In the genomic region with DNA sequence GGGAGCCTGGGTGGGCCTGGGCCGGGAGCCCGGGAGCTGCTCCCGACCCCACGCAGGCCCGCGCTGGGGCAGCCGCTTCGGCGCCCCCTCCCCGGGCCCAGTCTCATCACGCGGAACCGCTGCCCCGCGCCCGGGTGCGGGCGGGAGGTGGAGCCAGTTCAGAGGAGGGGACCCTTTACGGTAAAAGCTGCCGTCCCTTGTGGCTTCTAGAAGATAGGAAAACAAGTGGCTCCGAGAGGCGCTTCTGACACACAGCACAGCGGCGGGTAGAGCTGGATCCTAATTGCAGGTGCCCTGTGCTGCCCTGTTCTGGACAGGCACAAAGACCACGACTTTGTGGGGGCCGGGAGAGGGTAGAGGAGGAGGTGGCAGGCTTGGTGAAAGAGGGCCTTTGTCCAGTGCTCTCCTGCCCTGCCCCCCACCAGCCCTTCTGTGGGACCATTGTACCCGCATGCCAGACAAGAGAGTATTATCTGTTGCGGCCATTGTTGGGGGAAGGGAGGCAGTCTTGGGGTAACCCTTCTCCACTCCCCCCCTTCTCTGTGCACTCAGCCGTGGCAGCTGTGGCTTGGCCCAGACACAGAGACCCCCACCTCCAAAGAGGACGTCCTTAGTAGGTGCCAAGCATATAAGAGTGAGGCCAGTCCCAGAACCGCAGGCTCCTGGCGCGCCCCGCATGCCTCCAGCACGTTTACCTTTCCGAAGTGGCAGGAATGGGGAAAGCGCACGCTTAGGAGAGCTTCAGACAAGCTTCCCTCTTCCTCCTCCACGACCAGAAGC, we compare ENCODE assay signal across 1 cellular context.
TF ChIP-seq lines count a peak whose summit lies in the region.

No MANE protein-coding gene starts in this region.

TF ChIP-seq in IMR-90, 13 proteins besides CTCF, POLR2A, EP300 and RAD21:
- TF ChIP-seq NFE2L2 (IDR thresholded peaks at IDR 0.05; ENCODE audit: low read depth, low read length) (no peak), CEBPB (IDR thresholded peaks at IDR 0.05; ENCODE audit: low read depth, low read length) (no peak), BHLHE40 (IDR thresholded peaks at IDR 0.05; ENCODE audit: low read depth, low read length) (no peak), CHD1 (IDR thresholded peaks at IDR 0.05; ENCODE audit: low read depth, low read length) (no peak), MXI1 (IDR thresholded peaks at IDR 0.05; ENCODE audit: borderline replicate concordance, low read depth, low read length) (no peak), MAZ (IDR thresholded peaks at IDR 0.05; ENCODE audit: borderline replicate concordance, low read depth, low read length) (no peak; the same call in 1 of the 2 replicates), SMC3 (IDR thresholded peaks at IDR 0.05; ENCODE audit: low read depth, low read length) (no peak), RFX5 (IDR thresholded peaks at IDR 0.05; ENCODE audit: low read depth, low read length) (no peak), FOS (IDR thresholded peaks at IDR 0.05; ENCODE audit: low read depth, low read length) (no peak), MAFK (IDR thresholded peaks at IDR 0.05; ENCODE audit: low read depth, low read length) (no peak), RCOR1 (IDR thresholded peaks at IDR 0.05; ENCODE audit: insufficient replicate concordance, low read length) (no peak)
- TF ChIP-seq, protein P1, sequence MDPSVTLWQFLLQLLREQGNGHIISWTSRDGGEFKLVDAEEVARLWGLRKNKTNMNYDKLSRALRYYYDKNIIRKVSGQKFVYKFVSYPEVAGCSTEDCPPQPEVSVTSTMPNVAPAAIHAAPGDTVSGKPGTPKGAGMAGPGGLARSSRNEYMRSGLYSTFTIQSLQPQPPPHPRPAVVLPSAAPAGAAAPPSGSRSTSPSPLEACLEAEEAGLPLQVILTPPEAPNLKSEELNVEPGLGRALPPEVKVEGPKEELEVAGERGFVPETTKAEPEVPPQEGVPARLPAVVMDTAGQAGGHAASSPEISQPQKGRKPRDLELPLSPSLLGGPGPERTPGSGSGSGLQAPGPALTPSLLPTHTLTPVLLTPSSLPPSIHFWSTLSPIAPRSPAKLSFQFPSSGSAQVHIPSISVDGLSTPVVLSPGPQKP (IDR thresholded peaks at IDR 0.05; ENCODE audit: borderline replicate concordance, low read depth, low read length): no peak
- TF ChIP-seq, protein P2, sequence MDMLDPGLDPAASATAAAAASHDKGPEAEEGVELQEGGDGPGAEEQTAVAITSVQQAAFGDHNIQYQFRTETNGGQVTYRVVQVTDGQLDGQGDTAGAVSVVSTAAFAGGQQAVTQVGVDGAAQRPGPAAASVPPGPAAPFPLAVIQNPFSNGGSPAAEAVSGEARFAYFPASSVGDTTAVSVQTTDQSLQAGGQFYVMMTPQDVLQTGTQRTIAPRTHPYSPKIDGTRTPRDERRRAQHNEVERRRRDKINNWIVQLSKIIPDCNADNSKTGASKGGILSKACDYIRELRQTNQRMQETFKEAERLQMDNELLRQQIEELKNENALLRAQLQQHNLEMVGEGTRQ (IDR thresholded peaks at IDR 0.05; ENCODE audit: low read depth, low read length): no peak
